Comparison of ENCODE assay signal across 9 cellular contexts in the genomic region with DNA sequence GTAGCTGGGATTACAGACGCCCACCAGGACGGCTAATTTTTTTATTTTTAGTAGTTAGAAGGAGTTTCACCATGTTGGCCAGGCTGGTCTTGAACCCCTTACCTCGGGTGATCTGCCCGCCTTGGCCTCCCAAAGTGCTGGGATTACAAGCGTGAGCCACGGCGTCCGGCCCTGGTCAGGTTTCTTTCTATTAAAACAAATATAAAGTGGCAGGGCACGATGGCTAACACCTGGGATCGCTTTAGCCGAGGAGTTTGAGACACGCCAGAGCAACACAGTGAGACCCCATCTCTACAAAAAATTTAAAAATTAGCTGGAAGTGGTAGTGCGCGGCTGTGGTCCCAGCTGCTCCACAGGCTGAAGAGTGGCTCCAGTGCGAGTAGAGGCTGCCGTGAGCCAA. TPM values are rescaled to one million over a fixed set of nuclear protein-coding genes. Genes with fewer than 3 reads are reported as not detected.
DNase-seq lines count a peak whose midpoint lies in the region; ATAC-seq and TF ChIP-seq lines count a peak whose summit lies in the region.
"Had no signal": no experiment of that assay in that cellular context is flagged by ENCODE, and none has a peak within 500 bp of the region (broad histone marks: within the 10 kb centered on the region; RNA-seq: fewer than 3 reads in every experiment).

No MANE protein-coding gene starts in this region.

- H3K9ac ChIP-seq in OCI-LY3 (ENCODE audit: low read length) (no peak overlapping the region), parathyroid adenoma (no peak overlapping the region)

- DNase-seq in CD14-positive monocyte (ENCODE audit: low spot score): no peak
- DNase-seq in esophagus squamous epithelium (lab: John Stamatoyannopoulos, UW): no peak
- DNase-seq in omental fat pad (ENCODE audit: low spot score): no peak
- DNase-seq in D341Med (ENCODE audit: low spot score): no peak
- DNase-seq in GM19238 (ENCODE audit: insufficient read length, low spot score): no peak

- H3K27me3 Mint-ChIP-seq in CD14-positive monocyte (ENCODE audit: low read depth in 3 of 3): peaks cover 0 to 8% (median 0%) of the 10 kb centered on the region in 3 donors
- H3K27me3 Mint-ChIP-seq: activated CD4-positive, alpha-beta T cell treated with anti-CD3 and anti-CD28 coated beads for 36 hours had no signal

- peaks cover 31% of the 10 kb centered on the region for H3K79me2 ChIP-seq in OCI-LY3 (ENCODE audit: low read length)
- H3K79me2 ChIP-seq in parathyroid adenoma: peaks cover 29% of the 10 kb centered on the region

- H3K27me3 ChIP-seq in OCI-LY3 (ENCODE audit: low read depth, low read length): no peaks in the 10 kb centered on the region
- no peaks in the 10 kb centered on the region for H3K27me3 ChIP-seq in esophagus squamous epithelium
- H3K27me3 ChIP-seq in parathyroid adenoma (ENCODE audit: control insufficient read depth, insufficient read depth, low read length): no peaks in the 10 kb centered on the region

- peaks cover 18% of the 10 kb centered on the region for H3K4me1 ChIP-seq in OCI-LY3 (ENCODE audit: low read length)
- peaks cover 10 to 58% (median 20%) of the 10 kb centered on the region in 3 donors for H3K4me1 ChIP-seq in esophagus squamous epithelium
- H3K4me1 ChIP-seq in parathyroid adenoma: peaks cover 7% of the 10 kb centered on the region

- H3K9me3 ChIP-seq in OCI-LY3 (ENCODE audit: insufficient read depth, low read length) (no peaks in the 10 kb centered on the region), esophagus squamous epithelium (no peaks in the 10 kb centered on the region), parathyroid adenoma (ENCODE audit: control insufficient read depth, low read length) (no peaks in the 10 kb centered on the region)

- TF ChIP-seq CTCF in CD14-positive monocyte (IDR thresholded peaks at IDR 0.05): no peak
- TF ChIP-seq CTCF in OCI-LY3 (IDR thresholded peaks at IDR 0.05; ENCODE audit: low read depth, low read length): no peak
- no peak for TF ChIP-seq CTCF in esophagus squamous epithelium (IDR thresholded peaks at IDR 0.05)
- no peak for TF ChIP-seq CTCF in parathyroid adenoma (IDR thresholded peaks at IDR 0.05)
- no peak for TF ChIP-seq CTCF in omental fat pad (IDR thresholded peaks at IDR 0.05)

- ATAC-seq in GM18861 (IDR thresholded peaks at IDR 0.05; ENCODE audit: unreplicated experiment) (no peak), omental fat pad (ENCODE audit: low FRiP score) (no peak)

- peak overlapping the region in 4 of 7 donors; percentile 62 to 100 (median 100) for H3K27ac Mint-ChIP-seq in CD14-positive monocyte

- H3K4me3 ChIP-seq in OCI-LY3 (ENCODE audit: low read length) (no peak overlapping the region), esophagus squamous epithelium (peak overlapping the region in 3 of 4 donors; percentile 63 to 84 (median 67)), parathyroid adenoma (ENCODE audit: low read depth, low read length) (no peak overlapping the region)

- H3K36me3 ChIP-seq in OCI-LY3 (replicated peaks; ENCODE audit: low read depth, low read length) (peaks cover 13% of the 10 kb centered on the region), esophagus squamous epithelium (peaks cover 0 to 18% (median 0%) of the 10 kb centered on the region in 3 donors), parathyroid adenoma (ENCODE audit: control insufficient read depth, insufficient read depth, low read length) (no peaks in the 10 kb centered on the region)

- H4K20me1 ChIP-seq in OCI-LY3 (ENCODE audit: insufficient read depth, low read length): 0 out of 2 replicates have a peak, but pooled peaks cover 3% of the 10 kb centered on the region

- H3K27ac ChIP-seq in OCI-LY3 (ENCODE audit: low read length) (no peak overlapping the region), esophagus squamous epithelium (peak overlapping the region; percentile 62 to 97 (median 94)), parathyroid adenoma (peak overlapping the region; percentile 100)

- H3K9me3 Mint-ChIP-seq in CD14-positive monocyte: no peaks in the 10 kb centered on the region

- no peak overlapping the region for H3K4me3 Mint-ChIP-seq in CD14-positive monocyte

- H3K36me3 Mint-ChIP-seq in CD14-positive monocyte: peaks cover 9 to 20% of the 10 kb centered on the region in 2 donors

- 65 to 70% methylated on average over 15 to 16 of the region's 16 CpGs for WGBS in esophagus squamous epithelium, 2 donors

- no peak for TF ChIP-seq POLR2A in esophagus squamous epithelium (IDR thresholded peaks at IDR 0.05)

- no peak overlapping the region for H2AFZ ChIP-seq in OCI-LY3 (ENCODE audit: low read depth, low read length)
- no peak overlapping the region for H2AFZ ChIP-seq in parathyroid adenoma

- peaks cover 29% of the 10 kb centered on the region for H3K4me1 Mint-ChIP-seq in CD14-positive monocyte

- intact Hi-C loops in CD14-positive monocyte (cut with micrococcal nuclease): loop anchor here (5.0 kb wide), 2 partner anchors 36 to 51 kb away; a partner anchor contains a TSS
- intact Hi-C loops in esophagus squamous epithelium (cut with DNase I): loop anchor here (10.0 kb wide), 1 partner anchor 58 kb away; a partner anchor contains a TSS

- H3K4me2 ChIP-seq in OCI-LY3 (ENCODE audit: low read length) (peak overlapping the region; percentile 89; the same call in 1 of the 2 replicates), parathyroid adenoma (ENCODE audit: low read length) (peak overlapping the region; percentile 97)

RNA-seq across cellular contexts. Expression of a gene that starts 1.5 kb away (rescaled TPM):
- 10 to 100 TPM; 13.9 to 18.5 TPM for polyA plus RNA-seq in CD14-positive monocyte
- total RNA-seq in esophagus squamous epithelium (10 to 100 TPM; 16.9 to 27.7 (median 23.9) TPM), omental fat pad (10 to 100 TPM; 14.4 to 32.2 (median 19.6) TPM)

RNA-seq across cellular contexts. Expression of a gene that starts 3.5 kb away (rescaled TPM):
- 1 to 10 TPM; 5.3 TPM for polyA plus RNA-seq in CD14-positive monocyte
- total RNA-seq in esophagus squamous epithelium (10 to 100 TPM in 1 of 4 donors, 1 to 10 TPM in 3; 4.7 to 13.7 (median 8.1) TPM), omental fat pad (10 to 100 TPM; 10.2 to 20.3 (median 17.0) TPM)

RNA-seq across cellular contexts. Expression of a gene that starts 34.3 kb away (rescaled TPM):
- polyA plus RNA-seq in CD14-positive monocyte: 10 to 100 TPM; 18.3 to 31.2 TPM
- total RNA-seq in esophagus squamous epithelium (10 to 100 TPM; 31.3 to 57.0 (median 45.2) TPM), omental fat pad (10 to 100 TPM; 37.3 to 64.8 (median 58.1) TPM)

RNA-seq across cellular contexts. Expression of a gene that starts 49.8 kb away (rescaled TPM):
- 10 to 100 TPM; 12.1 to 15.1 TPM for polyA plus RNA-seq in CD14-positive monocyte
- total RNA-seq in esophagus squamous epithelium (10 to 100 TPM; 50.7 to 77.8 (median 65.8) TPM), omental fat pad (10 to 100 TPM; 63.9 to 88.0 (median 72.4) TPM)

RNA-seq across cellular contexts. Expression of a gene that starts 50.8 kb away (rescaled TPM):
- polyA plus RNA-seq in CD14-positive monocyte: 10 to 100 TPM; 23.0 to 30.2 TPM
- total RNA-seq in esophagus squamous epithelium (10 to 100 TPM; 33.3 to 42.3 (median 36.3) TPM), omental fat pad (10 to 100 TPM; 33.9 to 69.7 (median 50.2) TPM)

Comparison
In these comparisons a context has a peak if more than half of its experiments do, and no peak if none do; other contexts are left out.
1. H3K4me3 ChIP-seq: peak in esophagus squamous epithelium (3 of 4); none in OCI-LY3 (single experiment) and parathyroid adenoma (single experiment).